1 cellular context compared by ENCODE assay signal in the genomic region with DNA sequence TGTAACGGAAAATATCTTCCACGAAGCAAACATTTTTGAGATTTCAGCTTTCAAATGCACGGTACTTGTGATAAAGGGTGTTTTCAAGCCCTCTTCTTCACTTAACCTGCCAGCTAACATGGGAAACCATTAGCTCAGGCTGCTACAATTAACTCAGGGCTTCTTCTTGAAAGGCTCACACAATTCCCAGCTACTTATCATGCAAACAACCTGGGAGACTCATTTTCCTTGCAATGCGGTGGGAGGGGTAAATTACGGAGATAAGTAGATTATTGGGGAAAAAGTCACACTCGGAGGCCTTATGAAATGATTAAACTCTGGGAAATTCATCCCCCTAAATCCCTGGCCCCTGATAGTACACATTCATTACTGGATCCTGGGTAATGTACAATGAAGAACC.
TF ChIP-seq lines count a peak whose summit lies in the region.

No MANE protein-coding gene starts in this region.

TF ChIP-seq in H1, 55 proteins besides CTCF, POLR2A, EP300 and RAD21:
- no peak for TF ChIP-seq CREB1 (IDR thresholded peaks at IDR 0.05)
- TF ChIP-seq YY1 (IDR thresholded peaks at IDR 0.05; ENCODE audit: low read depth, low read length) = 0 out of 2 replicates have a peak, but pooled peaks have one; percentile 26
- TF ChIP-seq BACH1 (IDR thresholded peaks at IDR 0.05; ENCODE audit: low read length) = no peak
- TF ChIP-seq ZNF274 (IDR thresholded peaks at IDR 0.05; ENCODE audit: borderline replicate concordance, extremely low read depth, low read length) = no peak
